ENCODE assay signal across 8 cellular contexts in genomic region chr3:17023006-17023664, GRCh38.
A peak's percentile ranks its signal among the peaks of the same experiment; 100 is the strongest.
DNase-seq lines count a peak whose midpoint lies in the region.

No MANE protein-coding gene starts in this region.

- no peak overlapping the region for H3K27ac ChIP-seq in substantia nigra (ENCODE audit: low read depth, low read length, poor library complexity, severe bottlenecking)

- no peaks in the 10 kb centered on the region for H3K27me3 Mint-ChIP-seq in IgD-negative memory B cell
- H3K27me3 Mint-ChIP-seq in activated naive CD8-positive, alpha-beta T cell treated with anti-CD3 and anti-CD28 coated beads for 36 hours, result no peaks in the 10 kb centered on the region

- DNase-seq in activated gamma-delta T cell treated with Interleukin-2 at 50 U/mL for 16 hours (peak; percentile 48), activated gamma-delta T cell (lab: John Stamatoyannopoulos, UW) (no peak), NCI-H1436 treated with DMSO at 0.1 percent for 48 hours (lab: John Stamatoyannopoulos, UW) (no peak), substantia nigra (lab: John Stamatoyannopoulos, UW) (no peak), OCI-M2 (lab: John Stamatoyannopoulos, UW; ENCODE audit: unreplicated experiment) (no peak)
- DNase-seq in activated naive CD8-positive, alpha-beta T cell treated with anti-CD3 and anti-CD28 coated beads for 36 hours, result peak; percentile 63
- DNase-seq in stimulated activated CD8-positive, alpha-beta memory T cell treated with anti-CD3 and anti-CD28 coated beads, Interleukin-2, amount 100 ng/mL, for 1 hour (ENCODE audit: low read depth in 2 of 2), result peak; percentile 16 to 35

- H3K36me3 Mint-ChIP-seq in IgD-negative memory B cell, result peaks cover 10% of the 10 kb centered on the region
- peaks cover 31% of the 10 kb centered on the region for H3K36me3 Mint-ChIP-seq in activated naive CD8-positive, alpha-beta T cell treated with anti-CD3 and anti-CD28 coated beads for 36 hours

- H3K4me1 Mint-ChIP-seq in IgD-negative memory B cell, result peaks cover 14 to 35% (median 25%) of the 10 kb centered on the region in 3 donors
- H3K4me1 Mint-ChIP-seq in activated naive CD8-positive, alpha-beta T cell treated with anti-CD3 and anti-CD28 coated beads for 36 hours, result peaks cover 63% of the 10 kb centered on the region

- H3K27ac Mint-ChIP-seq in IgD-negative memory B cell, result peak overlapping the region in 2 of 3 donors; percentile 65 to 86
- peak overlapping the region; percentile 93 for H3K27ac Mint-ChIP-seq in activated naive CD8-positive, alpha-beta T cell treated with anti-CD3 and anti-CD28 coated beads for 36 hours

- no peak overlapping the region for H3K4me3 Mint-ChIP-seq in IgD-negative memory B cell
- peak overlapping the region; percentile 38 for H3K4me3 Mint-ChIP-seq in activated naive CD8-positive, alpha-beta T cell treated with anti-CD3 and anti-CD28 coated beads for 36 hours

- H3K9me3 Mint-ChIP-seq in IgD-negative memory B cell, result no peaks in the 10 kb centered on the region
- H3K9me3 Mint-ChIP-seq in activated naive CD8-positive, alpha-beta T cell treated with anti-CD3 and anti-CD28 coated beads for 36 hours, result no peaks in the 10 kb centered on the region

Comparison
In these comparisons a context has a peak if more than half of its experiments do, and no peak if none do; other contexts are left out.
1. DNase-seq: peak in activated gamma-delta T cell treated with Interleukin-2 at 50 U/mL for 16 hours (single experiment), activated naive CD8-positive, alpha-beta T cell treated with anti-CD3 and anti-CD28 coated beads for 36 hours (single experiment) and stimulated activated CD8-positive, alpha-beta memory T cell treated with anti-CD3 and anti-CD28 coated beads, Interleukin-2, amount 100 ng/mL, for 1 hour (2 of 2); none in activated gamma-delta T cell (single experiment), NCI-H1436 treated with DMSO at 0.1 percent for 48 hours (single experiment), substantia nigra (0 of 49) and OCI-M2 (single experiment).